Comparison of ENCODE assay signal across 10 cellular contexts in the genomic region with DNA sequence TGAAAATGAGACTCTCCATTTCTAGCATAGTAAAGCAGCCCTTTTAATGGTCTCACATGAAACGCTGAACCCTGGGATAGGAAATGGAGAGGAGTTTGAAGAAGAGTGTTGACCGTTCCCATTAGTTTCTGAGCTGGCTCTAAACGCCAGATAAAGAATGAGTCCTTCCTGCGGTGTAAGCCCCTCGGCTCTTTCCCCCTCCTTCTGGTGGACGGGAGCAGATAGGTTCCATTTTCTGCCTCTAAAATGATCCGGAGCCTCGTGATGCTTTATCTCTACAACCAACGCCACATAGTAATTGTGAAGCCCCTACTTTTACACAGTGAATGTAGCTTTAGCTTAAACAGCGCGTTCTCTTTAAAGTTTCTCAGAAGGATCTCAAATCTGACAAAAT. TPM values are rescaled to one million over a fixed set of nuclear protein-coding genes. Genes with fewer than 3 reads are reported as not detected.
DNase-seq lines count a peak whose midpoint lies in the region; TF ChIP-seq lines count a peak whose summit lies in the region.
"Had no signal": no experiment of that assay in that cellular context is flagged by ENCODE, and none has a peak within 500 bp of the region (broad histone marks: within the 10 kb centered on the region; RNA-seq: fewer than 3 reads in every experiment).

No MANE protein-coding gene starts in this region.

- DNase-seq in CD14-positive monocyte (ENCODE audit: low spot score) (no peak), NCI-H345 treated with DMSO at 0.1 percent for 48 hours (lab: John Stamatoyannopoulos, UW; ENCODE audit: unreplicated experiment) (peak; percentile 45), esophagus muscularis mucosa (ENCODE audit: extremely low spot score) (no peak), inferior parietal cortex (ENCODE audit: extremely low spot score) (no peak), SHP77 treated with DMSO at 0.1 percent for 48 hours (lab: John Stamatoyannopoulos, UW) (no peak), NOMO-1 (lab: John Stamatoyannopoulos, UW; ENCODE audit: unreplicated experiment in 2 of 2) (no peak), NCI-H526 treated with DMSO at 0.1 percent for 48 hours (lab: John Stamatoyannopoulos, UW) (no peak)
- DNase-seq: activated effector memory CD4-positive, alpha-beta T cell treated with anti-CD3 and anti-CD28 coated beads, Interleukin-2, amount 50 U/mL, for 16 hours had no signal

- TF ChIP-seq EP300 in esophagus muscularis mucosa (IDR thresholded peaks at IDR 0.05): no peak

- WGBS in esophagus muscularis mucosa: 69% methylated on average over 11 of the region's 11 CpGs

- H3K4me1 Mint-ChIP-seq in CD14-positive monocyte: peaks cover 27% of the 10 kb centered on the region
- H3K4me1 Mint-ChIP-seq in nephron: peaks cover 47% of the 10 kb centered on the region

- H3K36me3 ChIP-seq in esophagus muscularis mucosa: no peaks in the 10 kb centered on the region
- H3K36me3 ChIP-seq: BLaER1 treated with 17β-estradiol and CSF1 and Interleukin-3, amounts not matched to agents 10 nM and 100 nM had no signal

- intact Hi-C loops in CD14-positive monocyte (cut with micrococcal nuclease): no loop called here
- intact Hi-C loops in esophagus muscularis mucosa (cut with DNase I): no loop called here

- peak overlapping the region; percentile 44 to 54 (median 46) for H3K4me3 ChIP-seq in esophagus muscularis mucosa
- H3K4me3 ChIP-seq: BLaER1 treated with 17β-estradiol and CSF1 and Interleukin-3, amounts not matched to agents 10 nM and 100 nM had no signal

- H3K4me3 Mint-ChIP-seq in CD14-positive monocyte (peak overlapping the region; percentile 94 to 95), nephron (peak overlapping the region; percentile 80 to 85 (median 80))

- H3K27me3 Mint-ChIP-seq in CD14-positive monocyte (ENCODE audit: low read depth in 3 of 3) (peaks cover 0 to 2% (median 2%) of the 10 kb centered on the region in 3 donors), nephron (ENCODE audit: low read depth) (no peaks in the 10 kb centered on the region)

- H3K27me3 ChIP-seq in esophagus muscularis mucosa: no peaks in the 10 kb centered on the region
- H3K27me3 ChIP-seq: BLaER1 treated with 17β-estradiol and CSF1 and Interleukin-3, amounts not matched to agents 10 nM and 100 nM had no signal

- H3K27ac ChIP-seq in esophagus muscularis mucosa (replicated peaks in 1 of 4): peak overlapping the region; percentile 55 to 70 (median 60)
- H3K27ac ChIP-seq: BLaER1 treated with 17β-estradiol and CSF1 and Interleukin-3, amounts not matched to agents 10 nM and 100 nM had no signal

- H3K9me3 Mint-ChIP-seq in CD14-positive monocyte (no peaks in the 10 kb centered on the region), nephron (no peaks in the 10 kb centered on the region)

- no peak for TF ChIP-seq POLR2A in esophagus muscularis mucosa (IDR thresholded peaks at IDR 0.05; ENCODE audit: low read depth)

- H3K27ac Mint-ChIP-seq in CD14-positive monocyte (peak overlapping the region in 6 of 7 donors; percentile 28 to 89 (median 76)), nephron (peak overlapping the region; percentile 97 to 100 (median 98))

- no peaks in the 10 kb centered on the region for H3K9me3 ChIP-seq in esophagus muscularis mucosa
- H3K9me3 ChIP-seq: BLaER1 treated with 17β-estradiol and CSF1 and Interleukin-3, amounts not matched to agents 10 nM and 100 nM had no signal

- H3K36me3 Mint-ChIP-seq in CD14-positive monocyte (no peaks in the 10 kb centered on the region), nephron (ENCODE audit: low read depth) (no peaks in the 10 kb centered on the region)

- H3K4me1 ChIP-seq in esophagus muscularis mucosa: peaks cover 0 to 9% (median 6%) of the 10 kb centered on the region in 4 donors
- H3K4me1 ChIP-seq: BLaER1 treated with 17β-estradiol and CSF1 and Interleukin-3, amounts not matched to agents 10 nM and 100 nM had no signal

- TF ChIP-seq CTCF in CD14-positive monocyte (IDR thresholded peaks at IDR 0.05) (no peak), esophagus muscularis mucosa (IDR thresholded peaks at IDR 0.05) (no peak), nephron (IDR thresholded peaks at IDR 0.05; ENCODE audit: unreplicated experiment in 3 of 3) (no peak)

RNA-seq across cellular contexts. Expression of a gene that starts 24.1 kb away (rescaled TPM):
- 1 to 10 TPM; 5.0 to 8.6 TPM for polyA plus RNA-seq in CD14-positive monocyte
- 10 to 100 TPM; 28.5 to 44.9 (median 35.8) TPM for total RNA-seq in esophagus muscularis mucosa
